32 cellular contexts compared by ENCODE assay signal in the genomic region with DNA sequence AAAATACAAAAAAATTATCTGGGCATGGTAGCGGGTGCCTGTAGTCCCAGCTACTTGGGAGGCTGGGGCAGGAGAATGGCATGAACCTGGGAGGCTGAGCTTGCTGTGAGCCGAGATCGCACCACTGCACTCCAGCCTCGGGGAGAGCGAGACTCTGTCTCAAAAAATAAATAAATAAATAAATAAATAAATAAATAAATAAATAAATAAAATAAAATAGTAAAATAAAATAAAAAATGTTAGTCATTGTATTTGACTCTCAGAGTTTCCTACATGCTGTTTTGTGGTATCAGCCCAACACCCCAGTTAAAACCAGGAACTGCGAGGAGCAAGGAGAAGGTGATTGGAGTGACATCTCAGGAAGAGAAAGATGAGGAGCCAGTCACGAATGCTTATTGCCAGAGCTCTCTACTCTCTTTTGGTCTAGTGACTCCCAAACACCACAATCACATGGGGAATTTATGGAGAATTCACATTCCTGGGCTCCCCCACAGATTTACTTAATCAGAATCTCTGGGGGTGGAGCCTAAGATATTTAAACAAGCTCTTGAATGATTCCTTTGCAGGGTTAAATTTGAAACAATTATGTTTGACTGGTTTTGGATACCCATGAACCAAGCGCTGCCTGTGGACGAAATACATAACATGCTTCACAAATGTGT. TPM values are rescaled to one million over a fixed set of nuclear protein-coding genes. Genes with fewer than 3 reads are reported as not detected.
"Had no signal": no experiment of that assay in that cellular context is flagged by ENCODE, and none has a peak within 500 bp of the region (broad histone marks: within the 10 kb centered on the region; RNA-seq: fewer than 3 reads in every experiment).

No MANE protein-coding gene starts in this region.

- ATAC-seq: activated T-helper 17 cell treated with anti-CD3 and anti-CD28 coated beads, Interleukin-2, amount 50 U/mL, for 72 hours; PC-3; SK-N-SH treated with all-trans-retinoic acid at 6 μM for 48 hours had no signal

- FAIRE-seq: astrocyte, RCC 7860 had no signal

- H3K9me3 Mint-ChIP-seq: activated B cell treated with CpG ODN at 0.5 μM for 24 hours; activated CD4-positive, alpha-beta memory T cell treated with anti-CD3 and anti-CD28 coated beads, Interleukin-2, amount 10 ng/mL, durations not matched to agents 7 days and 5 days; activated naive CD4-positive, alpha-beta T cell treated with anti-CD3 and anti-CD28 coated beads for 36 hours; activated T-helper 17 cell treated with anti-CD3 and anti-CD28 coated beads, Interleukin-2, amount 50 U/mL, for 72 hours; brain; central memory CD8-positive, alpha-beta T cell; T-helper 1 cell treated with Interleukin-12 subunit alpha and Interleukin-12 subunit beta and Interleukin-4 antibody, amounts not matched to agents 30 μg/mL and 1 μg/mL, for 36 hours had no signal

- H3K4me1 Mint-ChIP-seq: activated T-helper 17 cell treated with anti-CD3 and anti-CD28 coated beads, Interleukin-2, amount 50 U/mL, for 72 hours had no signal

- H3K4me3 ChIP-seq: SJSA1 had no signal

- H3K9me3 ChIP-seq: SJSA1 had no signal

- H3K4me3 Mint-ChIP-seq: activated B cell treated with CpG ODN at 0.5 μM for 24 hours; activated CD4-positive, alpha-beta memory T cell treated with anti-CD3 and anti-CD28 coated beads, Interleukin-2, amount 10 ng/mL, durations not matched to agents 7 days and 5 days; activated naive CD4-positive, alpha-beta T cell treated with anti-CD3 and anti-CD28 coated beads for 36 hours; activated naive CD8-positive, alpha-beta T cell; activated T-helper 17 cell treated with anti-CD3 and anti-CD28 coated beads, Interleukin-2, amount 50 U/mL, for 72 hours; brain; central memory CD8-positive, alpha-beta T cell; T-helper 1 cell treated with Interleukin-12 subunit alpha and Interleukin-12 subunit beta and Interleukin-4 antibody, amounts not matched to agents 30 μg/mL and 1 μg/mL, for 36 hours had no signal

- H3K36me3 ChIP-seq: SJSA1 had no signal

- H3K4me1 ChIP-seq: SJSA1 had no signal

- H3K27ac ChIP-seq: SJSA1 had no signal

- H3K36me3 Mint-ChIP-seq: activated naive CD8-positive, alpha-beta T cell; brain had no signal

- DNase-seq: activated B cell treated with CpG ODN at 0.5 μM for 24 hours; activated CD4-positive, alpha-beta memory T cell treated with anti-CD3 and anti-CD28 coated beads, Interleukin-2, amount 10 ng/mL, durations not matched to agents 7 days and 5 days; activated CD4-positive, alpha-beta T cell treated with anti-CD3 and anti-CD28 coated beads for 1 hour; activated CD4-positive, alpha-beta T cell treated with anti-CD3 and anti-CD28 coated beads, Interleukin-2, amount 50 U/mL, for 1 hour; activated gamma-delta T cell; activated naive CD4-positive, alpha-beta T cell treated with anti-CD3 and anti-CD28 coated beads for 36 hours; activated T-cell treated with anti-CD3 and anti-CD28 coated beads for 4 hours; activated T-cell treated with anti-CD3 and anti-CD28 coated beads, Interleukin-2, amount 50 U/mL, for 48 hours; amygdala; KG1; NCI-H1092; NCI-H1417; NCI-H1930; NCI-H2171; NCI-H2227 treated with DMSO at 0.1 percent for 48 hours; NCI-H510A; NCI-H69; NK-92 treated with Interleukin-12 subunit alpha and Interleukin-12 subunit beta, amount 100 ng/mL, for 24 hours; PC-3; SHP77 had no signal

- H3K27ac Mint-ChIP-seq: activated B cell treated with CpG ODN at 0.5 μM for 24 hours; activated CD4-positive, alpha-beta memory T cell treated with anti-CD3 and anti-CD28 coated beads, Interleukin-2, amount 10 ng/mL, durations not matched to agents 7 days and 5 days; activated naive CD4-positive, alpha-beta T cell treated with anti-CD3 and anti-CD28 coated beads for 36 hours; activated naive CD8-positive, alpha-beta T cell; activated T-helper 17 cell treated with anti-CD3 and anti-CD28 coated beads, Interleukin-2, amount 50 U/mL, for 72 hours; T-helper 1 cell treated with Interleukin-12 subunit alpha and Interleukin-12 subunit beta and Interleukin-4 antibody, amounts not matched to agents 30 μg/mL and 1 μg/mL, for 36 hours had no signal

RNA-seq across cellular contexts. Expression of a gene that starts 38.3 kb away (rescaled TPM):
- total RNA-seq: activated B cell treated with CpG ODN at 0.5 μM for 24 hours; activated CD4-positive, alpha-beta memory T cell treated with anti-CD3 and anti-CD28 coated beads, Interleukin-2, amount 10 ng/mL, durations not matched to agents 7 days and 5 days; activated CD8-positive, alpha-beta memory T cell treated with anti-CD3 and anti-CD28 coated beads for 36 hours; activated naive CD4-positive, alpha-beta T cell treated with anti-CD3 and anti-CD28 coated beads for 36 hours; activated T-helper 17 cell treated with anti-CD3 and anti-CD28 coated beads, Interleukin-2, amount 50 U/mL, for 72 hours; astrocyte; LHCN-M2; M059J; PC-3; SJSA1 had no signal
